Comparison of ENCODE assay signal across 8 cellular contexts in the genomic region with DNA sequence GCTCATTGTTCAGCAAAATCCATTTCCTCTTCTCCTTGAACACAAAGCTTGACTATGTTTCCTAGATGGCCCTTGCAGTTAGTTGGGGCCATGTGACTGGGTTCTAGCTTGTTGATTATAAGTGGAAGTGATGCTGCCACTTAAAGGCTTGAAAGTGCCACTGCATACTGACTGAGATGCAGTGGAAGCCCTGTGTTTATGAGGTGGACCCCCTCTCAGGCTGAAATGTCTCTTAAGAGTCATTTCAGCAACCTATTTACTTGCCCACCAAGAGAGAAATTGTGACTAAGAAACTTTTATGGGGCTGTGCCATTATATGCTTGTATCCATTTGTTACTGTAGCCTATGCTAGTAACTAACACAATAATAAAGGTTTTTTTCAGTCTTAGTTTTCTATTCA. TPM values are rescaled to one million over a fixed set of nuclear protein-coding genes. Genes with fewer than 3 reads are reported as not detected.
DNase-seq lines count a peak whose midpoint lies in the region; ATAC-seq, FAIRE-seq and TF ChIP-seq lines count a peak whose summit lies in the region.

No MANE protein-coding gene starts in this region.

- no peak overlapping the region for H3K4me3 Mint-ChIP-seq in WTC11

- no peak overlapping the region for H3K27ac ChIP-seq in left ventricle myocardium inferior (replicated peaks)

- POLR2A ChIA-PET in WTC11 (lab: Charles Lee) = interaction anchor here (1.4 kb wide), 1 partner anchor 10 kb away, joined by 3 read pairs; no protein-coding TSS in a partner anchor

- H3K27me3 Mint-ChIP-seq in WTC11 (ENCODE audit: low read depth) = peaks cover 88% of the 10 kb centered on the region

- H3K36me3 Mint-ChIP-seq in WTC11 = no peaks in the 10 kb centered on the region

- no peaks in the 10 kb centered on the region for H3K9me3 Mint-ChIP-seq in WTC11

- intact Hi-C loops in left ventricle myocardium inferior (cut with micrococcal nuclease) = loop anchor here (10.0 kb wide), 1 partner anchor 46 kb away; no protein-coding TSS in a partner anchor

- H3K9me3 ChIP-seq in left ventricle myocardium inferior (replicated peaks) = no peaks in the 10 kb centered on the region

- no peak for DNase-seq in D721Med (ENCODE audit: insufficient read length, low spot score)
- DNase-seq in HCEC 1CT = peak; percentile 11
- DNase-seq in WTC11 (ENCODE audit: low spot score) = no peak
- DNase-seq in left ventricle myocardium inferior = no peak
- peak; percentile 90 for DNase-seq in superior temporal gyrus (ENCODE audit: extremely low spot score)
- DNase-seq in NCI-H1694 treated with DMSO at 0.1 percent for 48 hours (lab: John Stamatoyannopoulos, UW) = no peak
- DNase-seq in NCI-H524 treated with DMSO at 0.1 percent for 48 hours (lab: John Stamatoyannopoulos, UW) = no peak
- no peak for DNase-seq in EL

- peaks cover 4% of the 10 kb centered on the region for H3K4me1 ChIP-seq in left ventricle myocardium inferior

- no peak for FAIRE-seq in D721Med (lab: Jason Lieb, UNC)

- H3K27ac Mint-ChIP-seq in WTC11 = no peak overlapping the region

- no peaks in the 10 kb centered on the region for H3K36me3 ChIP-seq in left ventricle myocardium inferior

- H3K4me1 Mint-ChIP-seq in WTC11 = no peaks in the 10 kb centered on the region; the same call in 1 of the 2 replicates

- ATAC-seq in WTC11 = peak; percentile 75

- no peaks in the 10 kb centered on the region for H3K27me3 ChIP-seq in left ventricle myocardium inferior (ENCODE audit: low read depth)

- TF ChIP-seq CTCF in D721Med (IDR thresholded peaks at IDR 0.05; ENCODE audit: insufficient read depth, missing control alignments) (peak; percentile 46), WTC11 (IDR thresholded peaks at IDR 0.05) (no peak), left ventricle myocardium inferior (IDR thresholded peaks at IDR 0.05; ENCODE audit: borderline replicate concordance) (peak; percentile 71)

- no peak overlapping the region for H3K4me3 ChIP-seq in left ventricle myocardium inferior

- CTCF ChIA-PET in WTC11 (lab: Charles Lee) = interaction anchor here (0.6 to 1.8 kb wide), 16 partner anchors 10 to 576 kb away, joined by 3 to 16 read pairs (median 3); no protein-coding TSS in a partner anchor

TF ChIP-seq in WTC11, 78 proteins besides CTCF, POLR2A, EP300 and RAD21 (continues in another document):
- TF ChIP-seq NFE2L1 (CRISPR knock-in tag; IDR thresholded peaks at IDR 0.05) = no peak
- TF ChIP-seq, protein P1, sequence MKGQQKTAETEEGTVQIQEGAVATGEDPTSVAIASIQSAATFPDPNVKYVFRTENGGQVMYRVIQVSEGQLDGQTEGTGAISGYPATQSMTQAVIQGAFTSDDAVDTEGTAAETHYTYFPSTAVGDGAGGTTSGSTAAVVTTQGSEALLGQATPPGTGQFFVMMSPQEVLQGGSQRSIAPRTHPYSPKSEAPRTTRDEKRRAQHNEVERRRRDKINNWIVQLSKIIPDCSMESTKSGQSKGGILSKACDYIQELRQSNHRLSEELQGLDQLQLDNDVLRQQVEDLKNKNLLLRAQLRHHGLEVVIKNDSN (CRISPR knock-in tag; IDR thresholded peaks at IDR 0.05) = peak; percentile 76; the same call in 1 of the 2 replicates
- TF ChIP-seq PRRX2 (CRISPR knock-in tag; IDR thresholded peaks at IDR 0.05) = no peak
- TF ChIP-seq, protein P2, sequence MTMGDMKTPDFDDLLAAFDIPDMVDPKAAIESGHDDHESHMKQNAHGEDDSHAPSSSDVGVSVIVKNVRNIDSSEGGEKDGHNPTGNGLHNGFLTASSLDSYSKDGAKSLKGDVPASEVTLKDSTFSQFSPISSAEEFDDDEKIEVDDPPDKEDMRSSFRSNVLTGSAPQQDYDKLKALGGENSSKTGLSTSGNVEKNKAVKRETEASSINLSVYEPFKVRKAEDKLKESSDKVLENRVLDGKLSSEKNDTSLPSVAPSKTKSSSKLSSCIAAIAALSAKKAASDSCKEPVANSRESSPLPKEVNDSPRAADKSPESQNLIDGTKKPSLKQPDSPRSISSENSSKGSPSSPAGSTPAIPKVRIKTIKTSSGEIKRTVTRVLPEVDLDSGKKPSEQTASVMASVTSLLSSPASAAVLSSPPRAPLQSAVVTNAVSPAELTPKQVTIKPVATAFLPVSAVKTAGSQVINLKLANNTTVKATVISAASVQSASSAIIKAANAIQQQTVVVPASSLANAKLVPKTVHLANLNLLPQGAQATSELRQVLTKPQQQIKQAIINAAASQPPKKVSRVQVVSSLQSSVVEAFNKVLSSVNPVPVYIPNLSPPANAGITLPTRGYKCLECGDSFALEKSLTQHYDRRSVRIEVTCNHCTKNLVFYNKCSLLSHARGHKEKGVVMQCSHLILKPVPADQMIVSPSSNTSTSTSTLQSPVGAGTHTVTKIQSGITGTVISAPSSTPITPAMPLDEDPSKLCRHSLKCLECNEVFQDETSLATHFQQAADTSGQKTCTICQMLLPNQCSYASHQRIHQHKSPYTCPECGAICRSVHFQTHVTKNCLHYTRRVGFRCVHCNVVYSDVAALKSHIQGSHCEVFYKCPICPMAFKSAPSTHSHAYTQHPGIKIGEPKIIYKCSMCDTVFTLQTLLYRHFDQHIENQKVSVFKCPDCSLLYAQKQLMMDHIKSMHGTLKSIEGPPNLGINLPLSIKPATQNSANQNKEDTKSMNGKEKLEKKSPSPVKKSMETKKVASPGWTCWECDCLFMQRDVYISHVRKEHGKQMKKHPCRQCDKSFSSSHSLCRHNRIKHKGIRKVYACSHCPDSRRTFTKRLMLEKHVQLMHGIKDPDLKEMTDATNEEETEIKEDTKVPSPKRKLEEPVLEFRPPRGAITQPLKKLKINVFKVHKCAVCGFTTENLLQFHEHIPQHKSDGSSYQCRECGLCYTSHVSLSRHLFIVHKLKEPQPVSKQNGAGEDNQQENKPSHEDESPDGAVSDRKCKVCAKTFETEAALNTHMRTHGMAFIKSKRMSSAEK (CRISPR knock-in tag; IDR thresholded peaks at IDR 0.05; ENCODE audit: borderline replicate concordance) = no peak
- TF ChIP-seq ATF1 (CRISPR knock-in tag; IDR thresholded peaks at IDR 0.05) = no peak
- TF ChIP-seq, protein P3, sequence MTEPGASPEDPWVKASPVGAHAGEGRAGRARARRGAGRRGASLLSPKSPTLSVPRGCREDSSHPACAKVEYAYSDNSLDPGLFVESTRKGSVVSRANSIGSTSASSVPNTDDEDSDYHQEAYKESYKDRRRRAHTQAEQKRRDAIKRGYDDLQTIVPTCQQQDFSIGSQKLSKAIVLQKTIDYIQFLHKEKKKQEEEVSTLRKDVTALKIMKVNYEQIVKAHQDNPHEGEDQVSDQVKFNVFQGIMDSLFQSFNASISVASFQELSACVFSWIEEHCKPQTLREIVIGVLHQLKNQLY (CRISPR knock-in tag; IDR thresholded peaks at IDR 0.05) = no peak
- TF ChIP-seq ESRRA (CRISPR knock-in tag; IDR thresholded peaks at IDR 0.05; ENCODE audit: borderline replicate concordance) = no peak
- no peak for TF ChIP-seq NFYB (CRISPR knock-in tag; conservative IDR thresholded peaks at IDR 0.05; ENCODE audit: low read depth)
- TF ChIP-seq, protein P4, sequence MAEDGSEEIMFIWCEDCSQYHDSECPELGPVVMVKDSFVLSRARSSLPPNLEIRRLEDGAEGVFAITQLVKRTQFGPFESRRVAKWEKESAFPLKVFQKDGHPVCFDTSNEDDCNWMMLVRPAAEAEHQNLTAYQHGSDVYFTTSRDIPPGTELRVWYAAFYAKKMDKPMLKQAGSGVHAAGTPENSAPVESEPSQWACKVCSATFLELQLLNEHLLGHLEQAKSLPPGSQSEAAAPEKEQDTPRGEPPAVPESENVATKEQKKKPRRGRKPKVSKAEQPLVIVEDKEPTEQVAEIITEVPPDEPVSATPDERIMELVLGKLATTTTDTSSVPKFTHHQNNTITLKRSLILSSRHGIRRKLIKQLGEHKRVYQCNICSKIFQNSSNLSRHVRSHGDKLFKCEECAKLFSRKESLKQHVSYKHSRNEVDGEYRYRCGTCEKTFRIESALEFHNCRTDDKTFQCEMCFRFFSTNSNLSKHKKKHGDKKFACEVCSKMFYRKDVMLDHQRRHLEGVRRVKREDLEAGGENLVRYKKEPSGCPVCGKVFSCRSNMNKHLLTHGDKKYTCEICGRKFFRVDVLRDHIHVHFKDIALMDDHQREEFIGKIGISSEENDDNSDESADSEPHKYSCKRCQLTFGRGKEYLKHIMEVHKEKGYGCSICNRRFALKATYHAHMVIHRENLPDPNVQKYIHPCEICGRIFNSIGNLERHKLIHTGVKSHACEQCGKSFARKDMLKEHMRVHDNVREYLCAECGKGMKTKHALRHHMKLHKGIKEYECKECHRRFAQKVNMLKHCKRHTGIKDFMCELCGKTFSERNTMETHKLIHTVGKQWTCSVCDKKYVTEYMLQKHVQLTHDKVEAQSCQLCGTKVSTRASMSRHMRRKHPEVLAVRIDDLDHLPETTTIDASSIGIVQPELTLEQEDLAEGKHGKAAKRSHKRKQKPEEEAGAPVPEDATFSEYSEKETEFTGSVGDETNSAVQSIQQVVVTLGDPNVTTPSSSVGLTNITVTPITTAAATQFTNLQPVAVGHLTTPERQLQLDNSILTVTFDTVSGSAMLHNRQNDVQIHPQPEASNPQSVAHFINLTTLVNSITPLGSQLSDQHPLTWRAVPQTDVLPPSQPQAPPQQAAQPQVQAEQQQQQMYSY (CRISPR knock-in tag; IDR thresholded peaks at IDR 0.05) = no peak
- TF ChIP-seq NFATC4 (CRISPR knock-in tag; IDR thresholded peaks at IDR 0.05) = no peak
- TF ChIP-seq NR3C1 (CRISPR knock-in tag; conservative IDR thresholded peaks at IDR 0.05; ENCODE audit: low read depth) = no peak
- no peak for TF ChIP-seq CREM (CRISPR knock-in tag; IDR thresholded peaks at IDR 0.05)
- no peak for TF ChIP-seq ZNF121 (CRISPR knock-in tag; IDR thresholded peaks at IDR 0.05)
- TF ChIP-seq, protein P5, sequence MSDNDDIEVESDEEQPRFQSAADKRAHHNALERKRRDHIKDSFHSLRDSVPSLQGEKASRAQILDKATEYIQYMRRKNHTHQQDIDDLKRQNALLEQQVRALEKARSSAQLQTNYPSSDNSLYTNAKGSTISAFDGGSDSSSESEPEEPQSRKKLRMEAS (CRISPR knock-in tag; IDR thresholded peaks at IDR 0.05) = peak; percentile 14; the same call in 1 of the 2 replicates
- TF ChIP-seq ELF4 (CRISPR knock-in tag; IDR thresholded peaks at IDR 0.05; ENCODE audit: low read depth) = no peak
- no peak for TF ChIP-seq ETV6 (CRISPR knock-in tag; IDR thresholded peaks at IDR 0.05)
- TF ChIP-seq ZNF396 (CRISPR knock-in tag; IDR thresholded peaks at IDR 0.05; ENCODE audit: borderline replicate concordance) = no peak
- TF ChIP-seq MYBL2 (CRISPR knock-in tag; IDR thresholded peaks at IDR 0.05) = no peak
- no peak for TF ChIP-seq CREB1 (CRISPR knock-in tag; IDR thresholded peaks at IDR 0.05)
- TF ChIP-seq GRHL2 (CRISPR knock-in tag; IDR thresholded peaks at IDR 0.05; ENCODE audit: insufficient replicate concordance, severe bottlenecking) = no peak

RNA-seq across cellular contexts. Expression of a gene that starts 8.4 kb away (rescaled TPM):
- total RNA-seq in WTC11 (2021) = 232 to 253 TPM (median 242 TPM) in 3 replicates
- 150 TPM for total RNA-seq in left ventricle myocardium inferior

Comparison
In these comparisons a context has a peak if more than half of its experiments do, and no peak if none do; other contexts are left out.
1. DNase-seq: peak in HCEC 1CT (single experiment) and superior temporal gyrus (single experiment); none in D721Med (single experiment), WTC11 (single experiment), left ventricle myocardium inferior (single experiment), NCI-H1694 treated with DMSO at 0.1 percent for 48 hours (single experiment), NCI-H524 treated with DMSO at 0.1 percent for 48 hours (single experiment) and EL (single experiment).